Comparison of ENCODE assay signal across 8 cellular contexts in genomic region chr1:236608930-236609726, GRCh38. TPM values are rescaled to one million over a fixed set of nuclear protein-coding genes. Genes with fewer than 3 reads are reported as not detected.
DNase-seq lines count a peak whose midpoint lies in the region; ATAC-seq, FAIRE-seq and TF ChIP-seq lines count a peak whose summit lies in the region.

No MANE protein-coding gene starts in this region.

- no peaks in the 10 kb centered on the region for H3K9me3 Mint-ChIP-seq in GM23338

- H3K4me3 ChIP-seq in GM23338 (no peak overlapping the region), bronchial epithelial cell (ENCODE audit: low read depth, low read length) (no peak overlapping the region)

- ATAC-seq in GM23338 (no peak; the same call in 2 of the 3 replicates), HG02870 (IDR thresholded peaks at IDR 0.05; ENCODE audit: unreplicated experiment) (no peak), HG03565 (IDR thresholded peaks at IDR 0.05; ENCODE audit: unreplicated experiment) (no peak)

- no peaks in the 10 kb centered on the region for H3K36me3 ChIP-seq in GM23338 (ENCODE audit: insufficient read depth)
- no peaks in the 10 kb centered on the region for H3K36me3 ChIP-seq in bronchial epithelial cell (ENCODE audit: control insufficient read depth, insufficient read depth, low read length)

- no peak overlapping the region for H3K27ac Mint-ChIP-seq in GM23338

- peak; percentile 80 for DNase-seq in GM23338 (ENCODE audit: low spot score)
- peak; percentile 72 for DNase-seq in NCI-H69 (lab: John Stamatoyannopoulos, UW)
- DNase-seq in bronchial epithelial cell (ENCODE audit: low read depth) = peak; percentile 67
- DNase-seq in left kidney (ENCODE audit: low read depth, low spot score) = peak; percentile 72
- no peak for DNase-seq in NOMO-1 treated with DMSO at 0.1 percent for 48 hours (lab: John Stamatoyannopoulos, UW; ENCODE audit: unreplicated experiment)

- peaks cover 5% of the 10 kb centered on the region; the same call in 1 of the 2 replicates for H3K4me1 ChIP-seq in GM23338 (ENCODE audit: insufficient read depth)

- no peaks in the 10 kb centered on the region for H3K9me2 ChIP-seq in GM23338 (ENCODE audit: insufficient read depth)

- peaks cover 7% of the 10 kb centered on the region for H3K4me1 Mint-ChIP-seq in GM23338

- H4K20me1 ChIP-seq in GM23338 (replicated peaks; ENCODE audit: insufficient read depth) = no peaks in the 10 kb centered on the region

- no peak overlapping the region for H3K4me2 ChIP-seq in GM23338

- no peak overlapping the region for H3K4me3 Mint-ChIP-seq in GM23338

- H3K27me3 Mint-ChIP-seq in GM23338 (ENCODE audit: insufficient read depth, low read depth, poor library complexity) = peaks cover 4% of the 10 kb centered on the region

- no peaks in the 10 kb centered on the region for H3K27me3 ChIP-seq in GM23338 (ENCODE audit: insufficient read depth)
- H3K27me3 ChIP-seq in bronchial epithelial cell (ENCODE audit: control insufficient read depth, insufficient read depth, low read length) = no peaks in the 10 kb centered on the region

- no peaks in the 10 kb centered on the region for H3K36me3 Mint-ChIP-seq in GM23338 (ENCODE audit: low read depth)

- TF ChIP-seq CTCF in C4-2B (conservative IDR thresholded peaks at IDR 0.05) (peak; percentile 89), GM23338 (conservative IDR thresholded peaks at IDR 0.05; ENCODE audit: low read depth in 2 of 2) (peak; percentile 75 to 83), bronchial epithelial cell (IDR thresholded peaks at IDR 0.05; ENCODE audit: insufficient read depth, low read length, severe bottlenecking) (peak; percentile 57)

- peaks cover 1% of the 10 kb centered on the region; the same call in 1 of the 2 replicates for H3K79me2 ChIP-seq in GM23338 (replicated peaks; ENCODE audit: insufficient read depth)

- no peak for FAIRE-seq in bronchial epithelial cell (lab: Jason Lieb, UNC)

- no peaks in the 10 kb centered on the region for H3F3A ChIP-seq in GM23338 (replicated peaks; ENCODE audit: low read depth)

- no peak overlapping the region for H3K27ac ChIP-seq in C4-2B
- no peak overlapping the region for H3K27ac ChIP-seq in GM23338 (ENCODE audit: low read depth)

- H2AFZ ChIP-seq in GM23338 = no peak overlapping the region

TF ChIP-seq in GM23338, 12 proteins besides CTCF, POLR2A, EP300 and RAD21 (continues in another document):
- no peak for TF ChIP-seq STAT1 (IDR thresholded peaks at IDR 0.05; ENCODE audit: unreplicated experiment)
- no peak for TF ChIP-seq EZH2 (IDR thresholded peaks at IDR 0.05; ENCODE audit: low read depth, unreplicated experiment)
- no peak for TF ChIP-seq ZNF114 (CRISPR knock-in tag; IDR thresholded peaks at IDR 0.05)
- TF ChIP-seq, protein P1, sequence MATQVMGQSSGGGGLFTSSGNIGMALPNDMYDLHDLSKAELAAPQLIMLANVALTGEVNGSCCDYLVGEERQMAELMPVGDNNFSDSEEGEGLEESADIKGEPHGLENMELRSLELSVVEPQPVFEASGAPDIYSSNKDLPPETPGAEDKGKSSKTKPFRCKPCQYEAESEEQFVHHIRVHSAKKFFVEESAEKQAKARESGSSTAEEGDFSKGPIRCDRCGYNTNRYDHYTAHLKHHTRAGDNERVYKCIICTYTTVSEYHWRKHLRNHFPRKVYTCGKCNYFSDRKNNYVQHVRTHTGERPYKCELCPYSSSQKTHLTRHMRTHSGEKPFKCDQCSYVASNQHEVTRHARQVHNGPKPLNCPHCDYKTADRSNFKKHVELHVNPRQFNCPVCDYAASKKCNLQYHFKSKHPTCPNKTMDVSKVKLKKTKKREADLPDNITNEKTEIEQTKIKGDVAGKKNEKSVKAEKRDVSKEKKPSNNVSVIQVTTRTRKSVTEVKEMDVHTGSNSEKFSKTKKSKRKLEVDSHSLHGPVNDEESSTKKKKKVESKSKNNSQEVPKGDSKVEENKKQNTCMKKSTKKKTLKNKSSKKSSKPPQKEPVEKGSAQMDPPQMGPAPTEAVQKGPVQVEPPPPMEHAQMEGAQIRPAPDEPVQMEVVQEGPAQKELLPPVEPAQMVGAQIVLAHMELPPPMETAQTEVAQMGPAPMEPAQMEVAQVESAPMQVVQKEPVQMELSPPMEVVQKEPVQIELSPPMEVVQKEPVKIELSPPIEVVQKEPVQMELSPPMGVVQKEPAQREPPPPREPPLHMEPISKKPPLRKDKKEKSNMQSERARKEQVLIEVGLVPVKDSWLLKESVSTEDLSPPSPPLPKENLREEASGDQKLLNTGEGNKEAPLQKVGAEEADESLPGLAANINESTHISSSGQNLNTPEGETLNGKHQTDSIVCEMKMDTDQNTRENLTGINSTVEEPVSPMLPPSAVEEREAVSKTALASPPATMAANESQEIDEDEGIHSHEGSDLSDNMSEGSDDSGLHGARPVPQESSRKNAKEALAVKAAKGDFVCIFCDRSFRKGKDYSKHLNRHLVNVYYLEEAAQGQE (IDR thresholded peaks at IDR 0.05; ENCODE audit: unreplicated experiment) = no peak
- TF ChIP-seq ZNF331 (CRISPR knock-in tag; IDR thresholded peaks at IDR 0.05; ENCODE audit: low read depth) = no peak
- TF ChIP-seq CREB1 (CRISPR knock-in tag; IDR thresholded peaks at IDR 0.05; ENCODE audit: low read depth) = no peak
- TF ChIP-seq, protein P2, sequence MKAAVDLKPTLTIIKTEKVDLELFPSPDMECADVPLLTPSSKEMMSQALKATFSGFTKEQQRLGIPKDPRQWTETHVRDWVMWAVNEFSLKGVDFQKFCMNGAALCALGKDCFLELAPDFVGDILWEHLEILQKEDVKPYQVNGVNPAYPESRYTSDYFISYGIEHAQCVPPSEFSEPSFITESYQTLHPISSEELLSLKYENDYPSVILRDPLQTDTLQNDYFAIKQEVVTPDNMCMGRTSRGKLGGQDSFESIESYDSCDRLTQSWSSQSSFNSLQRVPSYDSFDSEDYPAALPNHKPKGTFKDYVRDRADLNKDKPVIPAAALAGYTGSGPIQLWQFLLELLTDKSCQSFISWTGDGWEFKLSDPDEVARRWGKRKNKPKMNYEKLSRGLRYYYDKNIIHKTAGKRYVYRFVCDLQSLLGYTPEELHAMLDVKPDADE (IDR thresholded peaks at IDR 0.05) = no peak
- TF ChIP-seq NANOG (IDR thresholded peaks at IDR 0.05; ENCODE audit: borderline replicate concordance) = no peak
- TF ChIP-seq POLR2AphosphoS5 (IDR thresholded peaks at IDR 0.05; ENCODE audit: low read depth) = no peak
- TF ChIP-seq JUNB (IDR thresholded peaks at IDR 0.05; ENCODE audit: unreplicated experiment) = no peak
- TF ChIP-seq, protein P3, sequence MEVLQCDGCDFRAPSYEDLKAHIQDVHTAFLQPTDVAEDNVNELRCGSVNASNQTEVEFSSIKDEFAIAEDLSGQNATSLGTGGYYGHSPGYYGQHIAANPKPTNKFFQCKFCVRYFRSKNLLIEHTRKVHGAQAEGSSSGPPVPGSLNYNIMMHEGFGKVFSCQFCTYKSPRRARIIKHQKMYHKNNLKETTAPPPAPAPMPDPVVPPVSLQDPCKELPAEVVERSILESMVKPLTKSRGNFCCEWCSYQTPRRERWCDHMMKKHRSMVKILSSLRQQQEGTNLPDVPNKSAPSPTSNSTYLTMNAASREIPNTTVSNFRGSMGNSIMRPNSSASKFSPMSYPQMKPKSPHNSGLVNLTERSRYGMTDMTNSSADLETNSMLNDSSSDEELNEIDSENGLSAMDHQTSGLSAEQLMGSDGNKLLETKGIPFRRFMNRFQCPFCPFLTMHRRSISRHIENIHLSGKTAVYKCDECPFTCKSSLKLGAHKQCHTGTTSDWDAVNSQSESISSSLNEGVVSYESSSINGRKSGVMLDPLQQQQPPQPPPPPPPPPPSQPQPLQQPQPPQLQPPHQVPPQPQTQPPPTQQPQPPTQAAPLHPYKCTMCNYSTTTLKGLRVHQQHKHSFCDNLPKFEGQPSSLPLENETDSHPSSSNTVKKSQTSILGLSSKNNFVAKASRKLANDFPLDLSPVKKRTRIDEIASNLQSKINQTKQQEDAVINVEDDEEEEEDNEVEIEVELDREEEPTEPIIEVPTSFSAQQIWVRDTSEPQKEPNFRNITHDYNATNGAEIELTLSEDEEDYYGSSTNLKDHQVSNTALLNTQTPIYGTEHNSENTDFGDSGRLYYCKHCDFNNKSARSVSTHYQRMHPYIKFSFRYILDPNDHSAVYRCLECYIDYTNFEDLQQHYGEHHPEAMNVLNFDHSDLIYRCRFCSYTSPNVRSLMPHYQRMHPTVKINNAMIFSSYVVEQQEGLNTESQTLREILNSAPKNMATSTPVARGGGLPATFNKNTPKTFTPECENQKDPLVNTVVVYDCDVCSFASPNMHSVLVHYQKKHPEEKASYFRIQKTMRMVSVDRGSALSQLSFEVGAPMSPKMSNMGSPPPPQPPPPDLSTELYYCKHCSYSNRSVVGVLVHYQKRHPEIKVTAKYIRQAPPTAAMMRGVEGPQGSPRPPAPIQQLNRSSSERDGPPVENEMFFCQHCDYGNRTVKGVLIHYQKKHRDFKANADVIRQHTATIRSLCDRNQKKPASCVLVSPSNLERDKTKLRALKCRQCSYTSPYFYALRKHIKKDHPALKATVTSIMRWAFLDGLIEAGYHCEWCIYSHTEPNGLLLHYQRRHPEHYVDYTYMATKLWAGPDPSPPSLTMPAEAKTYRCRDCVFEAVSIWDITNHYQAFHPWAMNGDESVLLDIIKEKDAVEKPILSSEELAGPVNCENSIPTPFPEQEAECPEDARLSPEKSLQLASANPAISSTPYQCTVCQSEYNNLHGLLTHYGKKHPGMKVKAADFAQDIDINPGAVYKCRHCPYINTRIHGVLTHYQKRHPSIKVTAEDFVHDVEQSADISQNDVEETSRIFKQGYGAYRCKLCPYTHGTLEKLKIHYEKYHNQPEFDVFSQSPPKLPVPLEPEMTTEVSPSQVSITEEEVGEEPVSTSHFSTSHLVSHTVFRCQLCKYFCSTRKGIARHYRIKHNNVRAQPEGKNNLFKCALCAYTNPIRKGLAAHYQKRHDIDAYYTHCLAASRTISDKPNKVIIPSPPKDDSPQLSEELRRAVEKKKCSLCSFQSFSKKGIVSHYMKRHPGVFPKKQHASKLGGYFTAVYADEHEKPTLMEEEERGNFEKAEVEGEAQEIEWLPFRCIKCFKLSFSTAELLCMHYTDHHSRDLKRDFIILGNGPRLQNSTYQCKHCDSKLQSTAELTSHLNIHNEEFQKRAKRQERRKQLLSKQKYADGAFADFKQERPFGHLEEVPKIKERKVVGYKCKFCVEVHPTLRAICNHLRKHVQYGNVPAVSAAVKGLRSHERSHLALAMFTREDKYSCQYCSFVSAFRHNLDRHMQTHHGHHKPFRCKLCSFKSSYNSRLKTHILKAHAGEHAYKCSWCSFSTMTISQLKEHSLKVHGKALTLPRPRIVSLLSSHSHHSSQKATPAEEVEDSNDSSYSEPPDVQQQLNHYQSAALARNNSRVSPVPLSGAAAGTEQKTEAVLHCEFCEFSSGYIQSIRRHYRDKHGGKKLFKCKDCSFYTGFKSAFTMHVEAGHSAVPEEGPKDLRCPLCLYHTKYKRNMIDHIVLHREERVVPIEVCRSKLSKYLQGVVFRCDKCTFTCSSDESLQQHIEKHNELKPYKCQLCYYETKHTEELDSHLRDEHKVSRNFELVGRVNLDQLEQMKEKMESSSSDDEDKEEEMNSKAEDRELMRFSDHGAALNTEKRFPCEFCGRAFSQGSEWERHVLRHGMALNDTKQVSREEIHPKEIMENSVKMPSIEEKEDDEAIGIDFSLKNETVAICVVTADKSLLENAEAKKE (CRISPR knock-in tag; IDR thresholded peaks at IDR 0.05) = no peak

RNA-seq across cellular contexts. Expression of gene HEATR1, which starts 4.8 kb away (rescaled TPM):
- 78.9 and 81.1 TPM in 2 replicates for total RNA-seq in GM23338 (2014; rRNA removed; shearing (Covaris generic))
- polyA plus RNA-seq in GM23338 (2016; fragmentation: Nextera tagmentation; extraction: Ambion mirVana) = 13.2 and 17.2 TPM in 2 replicates
- 18.6 and 37.4 TPM in 2 replicates for total RNA-seq in bronchial epithelial cell
